Comparison of ENCODE assay signal across 19 cellular contexts in the genomic region with DNA sequence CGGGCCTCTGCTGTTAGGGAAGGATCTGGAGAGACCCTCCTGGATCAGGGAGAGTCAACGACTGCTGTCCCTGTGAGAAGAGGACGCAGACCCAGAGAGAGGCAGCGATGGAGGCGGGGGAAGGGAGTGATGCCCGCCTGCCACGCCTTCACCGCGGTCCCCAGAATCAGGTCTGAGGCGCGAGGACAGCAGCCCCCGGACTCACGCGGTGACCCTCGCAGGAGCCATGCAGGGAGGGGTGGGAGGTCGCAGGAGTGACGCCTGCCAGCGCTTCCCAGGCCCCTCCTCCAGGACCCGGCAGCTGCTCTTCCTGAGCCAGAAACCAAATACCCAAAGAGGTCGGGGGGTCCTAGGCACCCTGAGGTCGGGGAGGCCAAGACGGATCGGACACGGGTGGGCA. TPM values are rescaled to one million over a fixed set of nuclear protein-coding genes. Genes with fewer than 3 reads are reported as not detected.
DNase-seq lines count a peak whose midpoint lies in the region; ATAC-seq lines count a peak whose summit lies in the region.
"Had no signal": no experiment of that assay in that cellular context is flagged by ENCODE, and none has a peak within 500 bp of the region (broad histone marks: within the 10 kb centered on the region; RNA-seq: fewer than 3 reads in every experiment).

No MANE protein-coding gene starts in this region.

- no peaks in the 10 kb centered on the region for H3K27me3 Mint-ChIP-seq in activated T-cell treated with anti-CD3 and anti-CD28 coated beads, Interleukin-2, amount 50 U/mL, for 24 hours
- H3K27me3 Mint-ChIP-seq in T-helper 17 cell (no peaks in the 10 kb centered on the region), immature natural killer cell (ENCODE audit: low read depth in 3 of 3) (peaks cover 11 to 34% (median 14%) of the 10 kb centered on the region in 3 donors)

- H3K4me3 Mint-ChIP-seq in activated T-cell treated with anti-CD3 and anti-CD28 coated beads, Interleukin-2, amount 50 U/mL, for 24 hours = no peak overlapping the region
- H3K4me3 Mint-ChIP-seq in T-helper 17 cell (peak overlapping the region; percentile 75), immature natural killer cell (peak overlapping the region; percentile 5 to 53 (median 21))

- no peaks in the 10 kb centered on the region for H3K9me3 Mint-ChIP-seq in activated T-cell treated with anti-CD3 and anti-CD28 coated beads, Interleukin-2, amount 50 U/mL, for 24 hours
- H3K9me3 Mint-ChIP-seq in immature natural killer cell = no peaks in the 10 kb centered on the region

- no peak for DNase-seq in activated T-cell treated with anti-CD3 and anti-CD28 coated beads, Interleukin-2, amount 50 U/mL, for 24 hours
- DNase-seq in activated T-cell treated with anti-CD3 and anti-CD28 coated beads for 4 hours (no peak), T-helper 17 cell (no peak), immature natural killer cell (no peak), DMS 273 treated with DMSO at 0.1 percent for 48 hours (lab: John Stamatoyannopoulos, UW) (no peak), NCI-H2107 treated with DMSO at 0.1 percent for 48 hours (lab: John Stamatoyannopoulos, UW; ENCODE audit: unreplicated experiment) (no peak)
- DNase-seq: GF-D8, GM23248, HCEC 1CT, KBM-7, NCI-H1436, NCI-H2029, NCI-H2171 treated with DMSO at 0.1 percent for 48 hours, NCI-H748 treated with DMSO at 0.1 percent for 48 hours, PC-3, SJCRH30 had no signal

- ATAC-seq in T-helper 17 cell = no peak
- ATAC-seq: PC-3 had no signal

- no peaks in the 10 kb centered on the region for H3K9me3 ChIP-seq in T-helper 17 cell (ENCODE audit: control insufficient read depth, low read length, poor library complexity, severe bottlenecking)
- H3K9me3 ChIP-seq: BLaER1 treated with 17β-estradiol and CSF1 and Interleukin-3, amounts not matched to agents 10 nM and 100 nM; SJCRH30 had no signal

- H3K36me3 Mint-ChIP-seq in activated T-cell treated with anti-CD3 and anti-CD28 coated beads, Interleukin-2, amount 50 U/mL, for 24 hours (ENCODE audit: low read depth) = peaks cover 73% of the 10 kb centered on the region
- H3K36me3 Mint-ChIP-seq in T-helper 17 cell (ENCODE audit: low read depth) = peaks cover 3% of the 10 kb centered on the region
- peaks cover 10 to 26% (median 20%) of the 10 kb centered on the region in 3 donors for H3K36me3 Mint-ChIP-seq in immature natural killer cell

- H3K4me1 Mint-ChIP-seq in activated T-cell treated with anti-CD3 and anti-CD28 coated beads, Interleukin-2, amount 50 U/mL, for 24 hours (ENCODE audit: low read depth) = peaks cover 46% of the 10 kb centered on the region
- H3K4me1 Mint-ChIP-seq in T-helper 17 cell (peaks cover 25% of the 10 kb centered on the region), immature natural killer cell (peaks cover 51 to 67% of the 10 kb centered on the region in 2 donors)

- H3K27ac Mint-ChIP-seq in activated T-cell treated with anti-CD3 and anti-CD28 coated beads, Interleukin-2, amount 50 U/mL, for 24 hours = peak overlapping the region; percentile 89
- H3K27ac Mint-ChIP-seq in T-helper 17 cell (peak overlapping the region; percentile 99), immature natural killer cell (peak overlapping the region; percentile 84 to 97 (median 94))

RNA-seq across cellular contexts. Expression of gene TNFRSF4, which starts 6.2 kb away (rescaled TPM):
- total RNA-seq in T-helper 17 cell = 100 to 1,000 TPM in 1 of 2 donors, 10 to 100 TPM in 1; 94.7 to 127 TPM
- 10 to 100 TPM in 2 of 3 donors, 1 to 10 TPM in 1; 7.6 to 16.3 (median 12.1) TPM for polyA plus RNA-seq in immature natural killer cell
- total RNA-seq: Daoy, GM23248, NCI-H460 had no signal
- polyA plus RNA-seq: GM23248 had no signal

RNA-seq across cellular contexts. Expression of gene SDF4, which starts 11.6 kb away (rescaled TPM):
- 100 to 1,000 TPM; 129 to 146 TPM for total RNA-seq in T-helper 17 cell
- 100 to 1,000 TPM; 157 to 240 (median 194) TPM for polyA plus RNA-seq in immature natural killer cell

RNA-seq across cellular contexts. Expression of gene B3GALT6, which starts 11.8 kb away (rescaled TPM):
- total RNA-seq in T-helper 17 cell = 1 to 10 TPM; 8.4 to 9.4 TPM
- 10 to 100 TPM in 1 of 3 donors, 1 to 10 TPM in 2; 5.3 to 13.9 (median 9.9) TPM for polyA plus RNA-seq in immature natural killer cell

RNA-seq across cellular contexts. Expression of gene TNFRSF18, which starts 13.8 kb away (rescaled TPM):
- total RNA-seq in T-helper 17 cell = 10 to 100 TPM; 47.9 to 80.4 TPM
- polyA plus RNA-seq in immature natural killer cell = 100 to 1,000 TPM in 2 of 3 donors, 10 to 100 TPM in 1; 56.4 to 136 (median 105) TPM
- total RNA-seq: GM23248, NCI-H460 had no signal
- polyA plus RNA-seq: GM23248 had no signal

RNA-seq across cellular contexts. Expression of gene C1QTNF12, which starts 26.3 kb away (rescaled TPM):
- total RNA-seq in T-helper 17 cell = 1 to 10 TPM in 1 of 2 donors, under 1 TPM in 1; 0.91 to 2.0 TPM
- not detected for polyA plus RNA-seq in immature natural killer cell
- total RNA-seq: Daoy, NCI-H460, SJCRH30 had no signal
